ENCODE assay signal across 29 cellular contexts in the genomic region with DNA sequence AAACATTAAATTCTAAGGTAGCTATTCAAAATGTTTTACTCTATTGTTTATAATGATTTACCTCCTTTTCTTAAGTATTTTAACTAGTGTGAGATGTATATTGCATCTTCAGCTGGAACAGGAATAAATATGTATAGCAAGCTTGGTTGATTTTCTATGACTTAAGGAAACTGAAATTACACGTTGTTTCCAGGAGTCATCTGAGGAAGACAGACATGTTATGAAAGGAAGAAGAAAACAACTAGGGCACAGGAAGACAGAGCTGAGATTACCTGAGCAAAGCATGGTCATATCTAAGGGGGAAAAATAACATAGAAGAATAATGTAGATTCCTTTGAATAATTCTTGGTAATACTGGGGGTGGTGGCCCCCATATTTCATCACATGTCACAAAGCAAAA.
DNase-seq lines count a peak whose midpoint lies in the region; TF ChIP-seq lines count a peak whose summit lies in the region.
"Had no signal": no experiment of that assay in that cellular context is flagged by ENCODE, and none has a peak within 500 bp of the region (broad histone marks: within the 10 kb centered on the region; RNA-seq: fewer than 3 reads in every experiment).

No MANE protein-coding gene starts in this region.

- H3K4me2 ChIP-seq in neural cell (ENCODE audit: low read length), result no peak overlapping the region
- H3K4me2 ChIP-seq: A549; BLaER1; BLaER1 treated with 17β-estradiol and CSF1 and Interleukin-3, amounts not matched to agents 10 nM and 100 nM had no signal

- no peak for DNase-seq in medulla oblongata (ENCODE audit: extremely low spot score)
- no peak for DNase-seq in esophagus squamous epithelium (lab: John Stamatoyannopoulos, UW)
- DNase-seq: 8988T; ACHN; AML-193; BE2C; C1 segment of cervical spinal cord; Caco-2; Calu3; CD4-positive, alpha-beta memory T cell; CD4-positive, alpha-beta T cell; CD4-positive, CD25-positive, alpha-beta regulatory T cell; CD8-positive, alpha-beta memory T cell; CD8-positive, alpha-beta T cell; COR-L47; DMS 273 treated with DMSO at 0.1 percent for 48 hours; DMS153; DMS53; DMS79; DMS79 treated with DMSO at 0.1 percent for 48 hours; DND-41; EL had no signal

- H3K9me2 ChIP-seq in neural cell (ENCODE audit: insufficient read depth, low read length), result no peaks in the 10 kb centered on the region

- H3K27me3 ChIP-seq in neural cell (ENCODE audit: insufficient read depth, low read depth, low read length) (no peaks in the 10 kb centered on the region), neuron (ENCODE audit: insufficient read depth, low read length) (no peaks in the 10 kb centered on the region), esophagus squamous epithelium (no peaks in the 10 kb centered on the region)
- H3K27me3 ChIP-seq: BE2C; BLaER1; BLaER1 treated with 17β-estradiol and CSF1 and Interleukin-3, amounts not matched to agents 10 nM and 100 nM had no signal

- H3K4me1 ChIP-seq in neuron (ENCODE audit: insufficient read depth, low read length) (no peaks in the 10 kb centered on the region), esophagus squamous epithelium (no peaks in the 10 kb centered on the region)
- H3K4me1 ChIP-seq: A549; BE2C; BLaER1; BLaER1 treated with 17β-estradiol and CSF1 and Interleukin-3, amounts not matched to agents 10 nM and 100 nM; Caco-2 had no signal

- intact Hi-C loops in esophagus squamous epithelium (cut with DNase I), result no loop called here

- TF ChIP-seq CTCF in neural cell (IDR thresholded peaks at IDR 0.05; ENCODE audit: poor library complexity, severe bottlenecking) (no peak), esophagus squamous epithelium (IDR thresholded peaks at IDR 0.05) (no peak)

- no peaks in the 10 kb centered on the region for H4K20me1 ChIP-seq in neural cell (ENCODE audit: insufficient read depth)
- H4K20me1 ChIP-seq: BLaER1; BLaER1 treated with 17β-estradiol and CSF1 and Interleukin-3, amounts not matched to agents 10 nM and 100 nM had no signal

- no peaks in the 10 kb centered on the region for H3F3A ChIP-seq in neural cell (ENCODE audit: insufficient read depth, low read length, poor library complexity, severe bottlenecking)

- TF ChIP-seq EP300 in neural cell (conservative IDR thresholded peaks at IDR 0.05; ENCODE audit: poor library complexity, severe bottlenecking), result peak; percentile 74

- no peaks in the 10 kb centered on the region for H3K9me3 ChIP-seq in neural cell (ENCODE audit: low read length)
- no peaks in the 10 kb centered on the region for H3K9me3 ChIP-seq in neuron (ENCODE audit: low read length)
- H3K9me3 ChIP-seq in esophagus squamous epithelium, result no peaks in the 10 kb centered on the region
- H3K9me3 ChIP-seq: A549; BE2C; BLaER1; BLaER1 treated with 17β-estradiol and CSF1 and Interleukin-3, amounts not matched to agents 10 nM and 100 nM; Caco-2 had no signal

- 15 to 40% methylated on average over 1 of the region's 1 CpG for WGBS in esophagus squamous epithelium, 2 donors

- H2AFZ ChIP-seq in neural cell (ENCODE audit: low read depth, low read length), result no peak overlapping the region
- peak overlapping the region; percentile 28 for H2AFZ ChIP-seq in neuron (ENCODE audit: low read depth, low read length)

- TF ChIP-seq RAD21 in neural cell (conservative IDR thresholded peaks at IDR 0.05), result no peak

- H3K36me3 ChIP-seq in neural cell (ENCODE audit: insufficient read depth, low read length) (no peaks in the 10 kb centered on the region), neuron (ENCODE audit: insufficient read depth, low read length) (no peaks in the 10 kb centered on the region), esophagus squamous epithelium (no peaks in the 10 kb centered on the region)
- H3K36me3 ChIP-seq: BE2C; BLaER1; BLaER1 treated with 17β-estradiol and CSF1 and Interleukin-3, amounts not matched to agents 10 nM and 100 nM had no signal

- no peaks in the 10 kb centered on the region for H3K79me2 ChIP-seq in neural cell (replicated peaks; ENCODE audit: insufficient read depth, low read length)

- no peak overlapping the region for H3K4me3 ChIP-seq in neural cell (ENCODE audit: low read length)
- no peak overlapping the region for H3K4me3 ChIP-seq in neuron (ENCODE audit: low read length)
- no peak overlapping the region for H3K4me3 ChIP-seq in esophagus squamous epithelium
- H3K4me3 ChIP-seq: A549; BLaER1; BLaER1 treated with 17β-estradiol and CSF1 and Interleukin-3, amounts not matched to agents 10 nM and 100 nM had no signal

- no peak overlapping the region for H3K9ac ChIP-seq in neural cell (ENCODE audit: low read length)
- H3K9ac ChIP-seq: BLaER1; BLaER1 treated with 17β-estradiol and CSF1 and Interleukin-3, amounts not matched to agents 10 nM and 100 nM had no signal

- H3K27ac ChIP-seq in neural cell (ENCODE audit: low read length) (no peak overlapping the region), esophagus squamous epithelium (no peak overlapping the region)
- H3K27ac ChIP-seq: 22Rv1; A549; BLaER1; BLaER1 treated with 17β-estradiol and CSF1 and Interleukin-3, amounts not matched to agents 10 nM and 100 nM; C4-2B had no signal

- TF ChIP-seq POLR2A in esophagus squamous epithelium (IDR thresholded peaks at IDR 0.05), result no peak

TF ChIP-seq in neural cell, 6 proteins besides CTCF, POLR2A, EP300 and RAD21:
- TF ChIP-seq SMC3 (conservative IDR thresholded peaks at IDR 0.05; ENCODE audit: poor library complexity) (no peak), POLR2AphosphoS5 (IDR thresholded peaks at IDR 0.05) (peak; percentile 79)
